Comparison of ENCODE assay signal across 30 cellular contexts in the genomic region with DNA sequence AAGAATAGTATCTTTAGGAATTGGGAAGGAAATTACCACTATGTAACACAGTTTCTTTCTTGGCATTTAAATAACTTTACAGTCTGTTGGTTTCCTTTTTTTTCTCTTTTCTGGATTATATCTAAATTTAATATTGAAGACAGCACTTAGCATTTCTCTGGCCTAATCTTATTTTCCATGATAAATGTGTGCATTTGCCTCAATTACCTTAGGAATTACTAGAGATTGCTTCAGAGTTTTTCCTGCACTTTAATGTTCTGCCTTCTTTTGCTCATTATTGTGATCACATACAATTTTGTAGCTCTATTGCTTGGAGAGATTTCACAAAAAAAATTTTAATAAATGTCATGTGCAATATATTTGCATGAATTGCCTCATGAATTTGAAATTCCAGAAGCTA. TPM values are rescaled to one million over a fixed set of nuclear protein-coding genes. Genes with fewer than 3 reads are reported as not detected.
"Had no signal": no experiment of that assay in that cellular context is flagged by ENCODE, and none has a peak within 500 bp of the region (broad histone marks: within the 10 kb centered on the region; RNA-seq: fewer than 3 reads in every experiment).

No MANE protein-coding gene starts in this region.

- H3K27me3 ChIP-seq: colonic mucosa, esophagus squamous epithelium, gastrocnemius medialis, heart right ventricle, left lung had no signal

- ATAC-seq: effector memory CD8-positive, alpha-beta T cell; esophagus mucosa; gastrocnemius medialis; heart right ventricle; left colon; left lung; left ventricle myocardium superior; lower lobe of right lung; mucosa of descending colon had no signal

- H3K4me3 ChIP-seq: colonic mucosa, esophagus squamous epithelium, gastrocnemius medialis, heart right ventricle, left lung, lower lobe of right lung, mucosa of descending colon had no signal

- H3K27ac ChIP-seq: colonic mucosa, epithelial cell of prostate, esophagus squamous epithelium, gastrocnemius medialis, heart right ventricle, left lung, lower lobe of right lung had no signal

- H3K4me1 ChIP-seq: colonic mucosa, esophagus squamous epithelium, gastrocnemius medialis, heart right ventricle, left lung, lower lobe of right lung had no signal

- H3K36me3 ChIP-seq: colonic mucosa, esophagus squamous epithelium, gastrocnemius medialis, heart right ventricle, left lung, lower lobe of right lung had no signal

- DNase-seq: colonic mucosa; cortex of kidney; effector CD8-positive, alpha-beta T cell; effector memory CD8-positive, alpha-beta T cell; endodermal cell; erythroblast; esophagus squamous epithelium; foreskin fibroblast; foreskin melanocyte; gastrocnemius medialis; glutamatergic neuron; head of caudate nucleus; heart right ventricle; hippocampal formation; immature natural killer cell; islet precursor cell; kidney; kidney glomerular epithelial cell; left colon; left lung; left ventricle myocardium superior; lower lobe of right lung; mesenchymal stem cell; mucosa of descending colon had no signal

- H3K9me3 ChIP-seq: colonic mucosa, esophagus squamous epithelium, gastrocnemius medialis, left lung, lower lobe of right lung, mucosa of descending colon had no signal

RNA-seq across cellular contexts. Expression of gene DCT, which starts 25.1 kb away (rescaled TPM):
- total RNA-seq: chondrocyte, dermis microvascular lymphatic vessel endothelial cell, endodermal cell, esophagus mucosa, esophagus squamous epithelium, glomerular endothelial cell, lung microvascular endothelial cell had no signal
